8 cellular contexts compared by ENCODE assay signal in genomic region chr9:73151653-73152382, GRCh38. TPM values are rescaled to one million over a fixed set of nuclear protein-coding genes. Genes with fewer than 3 reads are reported as not detected.
DNase-seq lines count a peak whose midpoint lies in the region; ATAC-seq and TF ChIP-seq lines count a peak whose summit lies in the region.

ANXA1 (plus strand) TSS chr9:73151865; CDS start chr9:73158536, 6,671 bp downstream.

- H3K9ac ChIP-seq in adipocyte (ENCODE audit: low read length) (peak within 1 kb of the TSS; percentile 98), skeletal muscle satellite cell (ENCODE audit: low read depth, low read length) (peak within 1 kb of the TSS; percentile 97)

- H3K9me3 ChIP-seq in adipocyte (ENCODE audit: control insufficient read depth, low read length) (no peaks in the 10 kb centered on the region), left ventricle myocardium inferior (replicated peaks) (no peaks in the 10 kb centered on the region), skeletal muscle satellite cell (replicated peaks; ENCODE audit: low read length) (no peaks in the 10 kb centered on the region)

- DNase-seq in AML-193 (lab: John Stamatoyannopoulos, UW), result peak; percentile 76 to 78
- peak; percentile 51 for DNase-seq in KG1 (lab: John Stamatoyannopoulos, UW)
- DNase-seq in adipocyte (ENCODE audit: low read depth), result peak; percentile 92
- DNase-seq in left ventricle myocardium inferior, result no peak
- no peak for DNase-seq in superior temporal gyrus (ENCODE audit: extremely low spot score)
- no peak for DNase-seq in SKM-1 treated with dmso at 0.1 percent for 144 hours (lab: John Stamatoyannopoulos, UW; ENCODE audit: unreplicated experiment)

- H3K4me2 ChIP-seq in skeletal muscle satellite cell (ENCODE audit: low read length), result peak within 1 kb of the TSS; percentile 88

- peak within 1 kb of the TSS; percentile 86 for H3K27ac ChIP-seq in left ventricle myocardium inferior (replicated peaks)

- H3K36me3 ChIP-seq in adipocyte (ENCODE audit: control insufficient read depth, insufficient read depth, low read length, severe bottlenecking) (peaks cover 26% of the 10 kb centered on the region), left ventricle myocardium inferior (no peaks in the 10 kb centered on the region), skeletal muscle satellite cell (ENCODE audit: insufficient read depth, low read length) (peaks cover 23% of the 10 kb centered on the region)

- H3K27me3 ChIP-seq in adipocyte (replicated peaks; ENCODE audit: control insufficient read depth, insufficient read depth, low read length) (no peaks in the 10 kb centered on the region), left ventricle myocardium inferior (ENCODE audit: low read depth) (no peaks in the 10 kb centered on the region), skeletal muscle satellite cell (ENCODE audit: control insufficient read depth, insufficient read depth, low read length) (no peaks in the 10 kb centered on the region)

- TF ChIP-seq CTCF in left ventricle myocardium inferior (IDR thresholded peaks at IDR 0.05; ENCODE audit: borderline replicate concordance), result no peak

- H3K4me1 ChIP-seq in adipocyte (ENCODE audit: control insufficient read depth, insufficient read depth, low read length), result peaks cover 60% of the 10 kb centered on the region
- peaks cover 64% of the 10 kb centered on the region for H3K4me1 ChIP-seq in left ventricle myocardium inferior
- H3K4me1 ChIP-seq in skeletal muscle satellite cell (ENCODE audit: control insufficient read depth, insufficient read depth, low read length), result peaks cover 58% of the 10 kb centered on the region

- no peak for ATAC-seq in GM18907 (IDR thresholded peaks at IDR 0.05; ENCODE audit: unreplicated experiment)

- H3K4me3 ChIP-seq in adipocyte (ENCODE audit: low read length) (peak within 1 kb of the TSS; percentile 95), left ventricle myocardium inferior (peak within 1 kb of the TSS; percentile 69), skeletal muscle satellite cell (ENCODE audit: low read length) (peak within 1 kb of the TSS; percentile 80)

- intact Hi-C loops in left ventricle myocardium inferior (cut with micrococcal nuclease), result no loop called here

RNA-seq across cellular contexts. Expression of gene ANXA1, which starts in this region (rescaled TPM):
- 48.7 TPM for total RNA-seq in left ventricle myocardium inferior
- 997 and 1,049 TPM in 2 replicates for total RNA-seq in skeletal muscle satellite cell (2012; rRNA removed)

Comparison
In these comparisons a context has a peak if more than half of its experiments do, and no peak if none do; other contexts are left out.
1. DNase-seq: peak in AML-193 (2 of 2), KG1 (single experiment) and adipocyte (single experiment); none in left ventricle myocardium inferior (single experiment), superior temporal gyrus (single experiment) and SKM-1 treated with dmso at 0.1 percent for 144 hours (single experiment).
2. Peak in every context shown above with its lines, with median percentiles within 50 percentile points of each other: H3K4me3 ChIP-seq.